ENCODE assay signal across 8 cellular contexts in the genomic region with DNA sequence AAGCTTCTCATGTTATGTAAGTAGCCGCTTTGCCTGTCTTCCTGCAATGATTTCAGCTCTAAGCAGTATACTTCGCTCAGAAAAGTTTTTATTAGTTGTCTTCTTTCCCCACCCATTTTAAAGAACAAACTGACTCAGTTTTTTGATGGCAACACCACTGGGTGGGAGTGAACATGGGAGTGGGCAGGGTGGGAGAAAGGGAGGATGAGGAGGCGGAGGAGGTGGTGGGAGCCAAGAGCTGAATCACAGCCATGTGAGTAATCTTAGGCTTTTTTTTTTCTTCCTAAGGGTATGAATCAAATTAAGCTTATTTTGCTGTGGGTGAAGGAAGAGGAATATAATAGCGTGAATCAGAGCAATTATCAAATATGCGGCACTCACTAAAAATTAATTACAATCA.
DNase-seq lines count a peak whose midpoint lies in the region; ATAC-seq and TF ChIP-seq lines count a peak whose summit lies in the region.

No MANE protein-coding gene starts in this region.

- peak overlapping the region; percentile 50 for H3K4me3 ChIP-seq in SK-N-MC
- no peak overlapping the region for H3K4me3 ChIP-seq in BE2C (ENCODE audit: low read depth, low read length)

- ATAC-seq in HG02623 (IDR thresholded peaks at IDR 0.05; ENCODE audit: unreplicated experiment) = no peak

- no peak for TF ChIP-seq CTCF in BE2C (IDR thresholded peaks at IDR 0.05; ENCODE audit: low read depth, low read length)

- H3K27me3 ChIP-seq in BE2C = no peaks in the 10 kb centered on the region

- peaks cover 13% of the 10 kb centered on the region for H3K36me3 Mint-ChIP-seq in activated CD4-positive, alpha-beta T cell treated with anti-CD3 and anti-CD28 coated beads, Interleukin-2, amount 10 ng/mL, durations not matched to agents 7 days and 5 days (ENCODE audit: low read depth)

- DNase-seq in activated CD4-positive, alpha-beta T cell treated with anti-CD3 and anti-CD28 coated beads, Interleukin-2, amount 10 ng/mL, durations not matched to agents 7 days and 5 days = no peak
- no peak for DNase-seq in activated CD4-positive, alpha-beta T cell treated with anti-CD3 and anti-CD28 coated beads for 1 hour
- DNase-seq in SK-N-MC (ENCODE audit: low read depth, low spot score) (no peak), fibroblast of gingiva (ENCODE audit: low read depth) (peak; percentile 48), posterior vena cava (ENCODE audit: low spot score) (no peak), BE2C (no peak)
- DNase-seq in stimulated activated CD4-positive, alpha-beta T cell treated with anti-CD3 and anti-CD28 coated beads, Interleukin-2, amount 100 ng/mL, for 4 hours (ENCODE audit: low read depth) = peak; percentile 60

- CTCF ChIA-PET in activated CD4-positive, alpha-beta T cell treated with anti-CD3 and anti-CD28 coated beads, Interleukin-2, amount 10 ng/mL, durations not matched to agents 7 days and 5 days (lab: Charles Lee) = interaction anchor here (0.9 to 1.2 kb wide), 2 partner anchors 12 to 70 kb away, joined by 3 read pairs; no protein-coding TSS in a partner anchor

- H3K27ac ChIP-seq in SK-N-MC = peak overlapping the region; percentile 82

- intact Hi-C loops in posterior vena cava (cut with DNase I) = no loop called here

- H3K36me3 ChIP-seq in SK-N-MC (ENCODE audit: insufficient read depth, low read length) = no peaks in the 10 kb centered on the region
- H3K36me3 ChIP-seq in BE2C = no peaks in the 10 kb centered on the region

- peak overlapping the region; percentile 9 for H3K27ac Mint-ChIP-seq in activated CD4-positive, alpha-beta T cell treated with anti-CD3 and anti-CD28 coated beads, Interleukin-2, amount 10 ng/mL, durations not matched to agents 7 days and 5 days

- no peaks in the 10 kb centered on the region for H3K4me1 ChIP-seq in BE2C

- POLR2A ChIA-PET in activated CD4-positive, alpha-beta T cell treated with anti-CD3 and anti-CD28 coated beads, Interleukin-2, amount 10 ng/mL, durations not matched to agents 7 days and 5 days (lab: Charles Lee) = no interaction called here

- no peak overlapping the region for H3K9ac ChIP-seq in SK-N-MC (ENCODE audit: insufficient read length)

- H3K9me3 ChIP-seq in SK-N-MC (ENCODE audit: low read depth, low read length) (no peaks in the 10 kb centered on the region), BE2C (no peaks in the 10 kb centered on the region)

- no peaks in the 10 kb centered on the region for H3K9me3 Mint-ChIP-seq in activated CD4-positive, alpha-beta T cell treated with anti-CD3 and anti-CD28 coated beads, Interleukin-2, amount 10 ng/mL, durations not matched to agents 7 days and 5 days

- H3K4me3 Mint-ChIP-seq in activated CD4-positive, alpha-beta T cell treated with anti-CD3 and anti-CD28 coated beads, Interleukin-2, amount 10 ng/mL, durations not matched to agents 7 days and 5 days = no peak overlapping the region

- H3K4me1 Mint-ChIP-seq in activated CD4-positive, alpha-beta T cell treated with anti-CD3 and anti-CD28 coated beads, Interleukin-2, amount 10 ng/mL, durations not matched to agents 7 days and 5 days = peaks cover 77% of the 10 kb centered on the region

- no peaks in the 10 kb centered on the region for H3K27me3 Mint-ChIP-seq in activated CD4-positive, alpha-beta T cell treated with anti-CD3 and anti-CD28 coated beads, Interleukin-2, amount 10 ng/mL, durations not matched to agents 7 days and 5 days

Comparison
In these comparisons a context has a peak if more than half of its experiments do, and no peak if none do; other contexts are left out.
1. DNase-seq: peak in fibroblast of gingiva (single experiment) and stimulated activated CD4-positive, alpha-beta T cell treated with anti-CD3 and anti-CD28 coated beads, Interleukin-2, amount 100 ng/mL, for 4 hours (single experiment); none in activated CD4-positive, alpha-beta T cell treated with anti-CD3 and anti-CD28 coated beads, Interleukin-2, amount 10 ng/mL, durations not matched to agents 7 days and 5 days (single experiment), activated CD4-positive, alpha-beta T cell treated with anti-CD3 and anti-CD28 coated beads for 1 hour (single experiment), SK-N-MC (single experiment), posterior vena cava (single experiment) and BE2C (single experiment).